2 cellular contexts compared by ENCODE assay signal in the genomic region with DNA sequence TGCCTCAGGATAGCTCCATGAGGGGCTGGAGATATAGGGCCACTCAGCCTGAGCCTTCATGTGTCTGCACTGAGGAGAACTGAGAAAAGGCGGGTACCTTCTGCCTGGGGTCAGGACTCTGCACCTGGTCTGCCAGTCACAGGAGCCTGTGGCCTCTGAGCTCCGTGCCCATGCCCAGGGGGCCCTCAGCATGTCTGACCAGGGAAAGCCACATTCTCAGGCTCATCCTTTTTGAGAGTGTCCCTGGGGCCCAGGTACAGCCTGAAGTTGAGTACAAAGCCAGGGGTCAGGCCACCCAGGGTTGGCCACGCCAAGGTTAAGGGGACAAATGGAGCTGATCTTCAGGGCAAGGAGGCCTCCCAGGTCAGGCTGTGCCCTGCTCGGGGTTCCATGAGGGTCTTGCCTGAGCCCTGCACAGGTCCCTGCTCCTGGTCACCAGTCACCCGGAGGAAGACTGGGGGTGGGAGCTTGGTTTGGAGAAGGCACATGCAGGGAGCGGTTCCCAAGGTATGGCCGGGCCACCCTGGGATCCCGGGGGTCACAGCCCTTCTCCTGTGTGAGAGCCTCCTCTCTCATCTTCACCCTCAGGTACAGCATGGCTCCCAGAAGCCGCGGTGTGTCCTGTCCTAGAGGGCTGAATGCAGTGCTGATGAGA.
TF ChIP-seq lines count a peak whose summit lies in the region.

No MANE protein-coding gene starts in this region.

TF ChIP-seq in SK-N-SH, 30 proteins besides CTCF, POLR2A, EP300 and RAD21 (continued from another document):
- no peak for TF ChIP-seq TAF1 (IDR thresholded peaks at IDR 0.05; ENCODE audit: borderline replicate concordance, low read depth, low read length)
- TF ChIP-seq, protein P1, sequence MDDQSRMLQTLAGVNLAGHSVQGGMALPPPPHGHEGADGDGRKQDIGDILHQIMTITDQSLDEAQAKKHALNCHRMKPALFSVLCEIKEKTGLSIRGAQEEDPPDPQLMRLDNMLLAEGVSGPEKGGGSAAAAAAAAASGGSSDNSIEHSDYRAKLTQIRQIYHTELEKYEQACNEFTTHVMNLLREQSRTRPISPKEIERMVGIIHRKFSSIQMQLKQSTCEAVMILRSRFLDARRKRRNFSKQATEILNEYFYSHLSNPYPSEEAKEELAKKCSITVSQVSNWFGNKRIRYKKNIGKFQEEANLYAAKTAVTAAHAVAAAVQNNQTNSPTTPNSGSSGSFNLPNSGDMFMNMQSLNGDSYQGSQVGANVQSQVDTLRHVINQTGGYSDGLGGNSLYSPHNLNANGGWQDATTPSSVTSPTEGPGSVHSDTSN (IDR thresholded peaks at IDR 0.05) = no peak
- TF ChIP-seq, protein P2, sequence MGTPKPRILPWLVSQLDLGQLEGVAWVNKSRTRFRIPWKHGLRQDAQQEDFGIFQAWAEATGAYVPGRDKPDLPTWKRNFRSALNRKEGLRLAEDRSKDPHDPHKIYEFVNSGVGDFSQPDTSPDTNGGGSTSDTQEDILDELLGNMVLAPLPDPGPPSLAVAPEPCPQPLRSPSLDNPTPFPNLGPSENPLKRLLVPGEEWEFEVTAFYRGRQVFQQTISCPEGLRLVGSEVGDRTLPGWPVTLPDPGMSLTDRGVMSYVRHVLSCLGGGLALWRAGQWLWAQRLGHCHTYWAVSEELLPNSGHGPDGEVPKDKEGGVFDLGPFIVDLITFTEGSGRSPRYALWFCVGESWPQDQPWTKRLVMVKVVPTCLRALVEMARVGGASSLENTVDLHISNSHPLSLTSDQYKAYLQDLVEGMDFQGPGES (IDR thresholded peaks at IDR 0.05; ENCODE audit: low read depth, low read length) = no peak
- no peak for TF ChIP-seq GABPA (IDR thresholded peaks at IDR 0.05; ENCODE audit: low read depth)

TF ChIP-seq in SK-N-SH treated with all-trans-retinoic acid at 6 μM for 48 hours, 23 proteins besides CTCF, POLR2A, EP300 and RAD21:
- TF ChIP-seq BACH2 (CRISPR knock-in tag; IDR thresholded peaks at IDR 0.05; ENCODE audit: borderline replicate concordance) = no peak
- TF ChIP-seq CSDC2 (CRISPR knock-in tag; IDR thresholded peaks at IDR 0.05) = no peak
- TF ChIP-seq TOX (CRISPR knock-in tag; IDR thresholded peaks at IDR 0.05; ENCODE audit: borderline replicate concordance) = no peak
- TF ChIP-seq, protein P3, sequence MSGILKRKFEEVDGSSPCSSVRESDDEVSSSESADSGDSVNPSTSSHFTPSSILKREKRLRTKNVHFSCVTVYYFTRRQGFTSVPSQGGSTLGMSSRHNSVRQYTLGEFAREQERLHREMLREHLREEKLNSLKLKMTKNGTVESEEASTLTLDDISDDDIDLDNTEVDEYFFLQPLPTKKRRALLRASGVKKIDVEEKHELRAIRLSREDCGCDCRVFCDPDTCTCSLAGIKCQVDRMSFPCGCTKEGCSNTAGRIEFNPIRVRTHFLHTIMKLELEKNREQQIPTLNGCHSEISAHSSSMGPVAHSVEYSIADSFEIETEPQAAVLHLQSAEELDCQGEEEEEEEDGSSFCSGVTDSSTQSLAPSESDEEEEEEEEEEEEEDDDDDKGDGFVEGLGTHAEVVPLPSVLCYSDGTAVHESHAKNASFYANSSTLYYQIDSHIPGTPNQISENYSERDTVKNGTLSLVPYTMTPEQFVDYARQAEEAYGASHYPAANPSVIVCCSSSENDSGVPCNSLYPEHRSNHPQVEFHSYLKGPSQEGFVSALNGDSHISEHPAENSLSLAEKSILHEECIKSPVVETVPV (CRISPR knock-in tag; IDR thresholded peaks at IDR 0.05) = no peak
- no peak for TF ChIP-seq RARB (CRISPR knock-in tag; IDR thresholded peaks at IDR 0.05)
- no peak for TF ChIP-seq ZFP3 (CRISPR knock-in tag; IDR thresholded peaks at IDR 0.05)
- no peak for TF ChIP-seq ESRRG (CRISPR knock-in tag; IDR thresholded peaks at IDR 0.05)
- TF ChIP-seq, protein P4, sequence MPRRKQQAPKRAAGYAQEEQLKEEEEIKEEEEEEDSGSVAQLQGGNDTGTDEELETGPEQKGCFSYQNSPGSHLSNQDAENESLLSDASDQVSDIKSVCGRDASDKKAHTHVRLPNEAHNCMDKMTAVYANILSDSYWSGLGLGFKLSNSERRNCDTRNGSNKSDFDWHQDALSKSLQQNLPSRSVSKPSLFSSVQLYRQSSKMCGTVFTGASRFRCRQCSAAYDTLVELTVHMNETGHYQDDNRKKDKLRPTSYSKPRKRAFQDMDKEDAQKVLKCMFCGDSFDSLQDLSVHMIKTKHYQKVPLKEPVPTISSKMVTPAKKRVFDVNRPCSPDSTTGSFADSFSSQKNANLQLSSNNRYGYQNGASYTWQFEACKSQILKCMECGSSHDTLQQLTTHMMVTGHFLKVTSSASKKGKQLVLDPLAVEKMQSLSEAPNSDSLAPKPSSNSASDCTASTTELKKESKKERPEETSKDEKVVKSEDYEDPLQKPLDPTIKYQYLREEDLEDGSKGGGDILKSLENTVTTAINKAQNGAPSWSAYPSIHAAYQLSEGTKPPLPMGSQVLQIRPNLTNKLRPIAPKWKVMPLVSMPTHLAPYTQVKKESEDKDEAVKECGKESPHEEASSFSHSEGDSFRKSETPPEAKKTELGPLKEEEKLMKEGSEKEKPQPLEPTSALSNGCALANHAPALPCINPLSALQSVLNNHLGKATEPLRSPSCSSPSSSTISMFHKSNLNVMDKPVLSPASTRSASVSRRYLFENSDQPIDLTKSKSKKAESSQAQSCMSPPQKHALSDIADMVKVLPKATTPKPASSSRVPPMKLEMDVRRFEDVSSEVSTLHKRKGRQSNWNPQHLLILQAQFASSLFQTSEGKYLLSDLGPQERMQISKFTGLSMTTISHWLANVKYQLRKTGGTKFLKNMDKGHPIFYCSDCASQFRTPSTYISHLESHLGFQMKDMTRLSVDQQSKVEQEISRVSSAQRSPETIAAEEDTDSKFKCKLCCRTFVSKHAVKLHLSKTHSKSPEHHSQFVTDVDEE (CRISPR knock-in tag; IDR thresholded peaks at IDR 0.05) = no peak
- no peak for TF ChIP-seq ARNTL (CRISPR knock-in tag; IDR thresholded peaks at IDR 0.05; ENCODE audit: borderline replicate concordance, low read depth)
- no peak for TF ChIP-seq GLIS3 (CRISPR knock-in tag; IDR thresholded peaks at IDR 0.05)
- no peak for TF ChIP-seq PPARA (CRISPR knock-in tag; IDR thresholded peaks at IDR 0.05; ENCODE audit: borderline replicate concordance)
- no peak for TF ChIP-seq ZNF70 (CRISPR knock-in tag; IDR thresholded peaks at IDR 0.05)
- no peak for TF ChIP-seq ZNF8 (CRISPR knock-in tag; IDR thresholded peaks at IDR 0.05)
- TF ChIP-seq, protein P5, sequence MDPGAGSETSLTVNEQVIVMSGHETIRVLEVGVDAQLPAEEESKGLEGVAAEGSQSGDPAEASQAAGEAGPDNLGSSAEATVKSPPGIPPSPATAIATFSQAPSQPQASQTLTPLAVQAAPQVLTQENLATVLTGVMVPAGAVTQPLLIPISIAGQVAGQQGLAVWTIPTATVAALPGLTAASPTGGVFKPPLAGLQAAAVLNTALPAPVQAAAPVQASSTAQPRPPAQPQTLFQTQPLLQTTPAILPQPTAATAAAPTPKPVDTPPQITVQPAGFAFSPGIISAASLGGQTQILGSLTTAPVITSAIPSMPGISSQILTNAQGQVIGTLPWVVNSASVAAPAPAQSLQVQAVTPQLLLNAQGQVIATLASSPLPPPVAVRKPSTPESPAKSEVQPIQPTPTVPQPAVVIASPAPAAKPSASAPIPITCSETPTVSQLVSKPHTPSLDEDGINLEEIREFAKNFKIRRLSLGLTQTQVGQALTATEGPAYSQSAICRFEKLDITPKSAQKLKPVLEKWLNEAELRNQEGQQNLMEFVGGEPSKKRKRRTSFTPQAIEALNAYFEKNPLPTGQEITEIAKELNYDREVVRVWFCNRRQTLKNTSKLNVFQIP (CRISPR knock-in tag; IDR thresholded peaks at IDR 0.05; ENCODE audit: borderline replicate concordance, low read depth) = no peak
- TF ChIP-seq, protein P6, sequence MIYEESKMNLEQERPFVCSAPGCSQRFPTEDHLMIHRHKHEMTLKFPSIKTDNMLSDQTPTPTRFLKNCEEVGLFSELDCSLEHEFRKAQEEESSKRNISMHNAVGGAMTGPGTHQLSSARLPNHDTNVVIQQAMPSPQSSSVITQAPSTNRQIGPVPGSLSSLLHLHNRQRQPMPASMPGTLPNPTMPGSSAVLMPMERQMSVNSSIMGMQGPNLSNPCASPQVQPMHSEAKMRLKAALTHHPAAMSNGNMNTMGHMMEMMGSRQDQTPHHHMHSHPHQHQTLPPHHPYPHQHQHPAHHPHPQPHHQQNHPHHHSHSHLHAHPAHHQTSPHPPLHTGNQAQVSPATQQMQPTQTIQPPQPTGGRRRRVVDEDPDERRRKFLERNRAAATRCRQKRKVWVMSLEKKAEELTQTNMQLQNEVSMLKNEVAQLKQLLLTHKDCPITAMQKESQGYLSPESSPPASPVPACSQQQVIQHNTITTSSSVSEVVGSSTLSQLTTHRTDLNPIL (CRISPR knock-in tag; IDR thresholded peaks at IDR 0.05; ENCODE audit: low read depth) = no peak
- no peak for TF ChIP-seq TCF4 (CRISPR knock-in tag; IDR thresholded peaks at IDR 0.05; ENCODE audit: borderline replicate concordance)
- no peak for TF ChIP-seq ZC3H10 (CRISPR knock-in tag; IDR thresholded peaks at IDR 0.05)
